In genomic region chr11:19727246-19727645, GRCh38 we compare ENCODE assay signal across 12 cellular contexts. TPM values are rescaled to one million over a fixed set of nuclear protein-coding genes. Genes with fewer than 3 reads are reported as not detected.
DNase-seq lines count a peak whose midpoint lies in the region; ATAC-seq and TF ChIP-seq lines count a peak whose summit lies in the region.
"Had no signal": no experiment of that assay in that cellular context is flagged by ENCODE, and none has a peak within 500 bp of the region (broad histone marks: within the 10 kb centered on the region; RNA-seq: fewer than 3 reads in every experiment).

No MANE protein-coding gene starts in this region.

- dilution Hi-C loops in mammary epithelial cell (cut with HindIII; ENCODE audit: low sequenced_read_pairs), result loop anchor here (10.0 to 25.0 kb wide), 2 partner anchors 165 to 482 kb away; partner anchors contain the start of gene E2F8

- no peaks in the 10 kb centered on the region for H3K27me3 ChIP-seq in mammary epithelial cell (ENCODE audit: insufficient read depth, low read length)
- H3K27me3 ChIP-seq in adipocyte (replicated peaks; ENCODE audit: control insufficient read depth, insufficient read depth, low read length), result no peaks in the 10 kb centered on the region
- H3K27me3 ChIP-seq in hepatocyte, result no peaks in the 10 kb centered on the region
- no peaks in the 10 kb centered on the region for H3K27me3 ChIP-seq in upper lobe of right lung

- peaks cover 2% of the 10 kb centered on the region for H3K36me3 ChIP-seq in mammary epithelial cell (ENCODE audit: insufficient read depth, low read length)
- peaks cover 10% of the 10 kb centered on the region for H3K36me3 ChIP-seq in adipocyte (ENCODE audit: control insufficient read depth, insufficient read depth, low read length, severe bottlenecking)
- no peaks in the 10 kb centered on the region for H3K36me3 ChIP-seq in hepatocyte (replicated peaks; ENCODE audit: insufficient read depth, low read depth)
- no peaks in the 10 kb centered on the region for H3K36me3 ChIP-seq in upper lobe of right lung
- H3K36me3 ChIP-seq: neutrophil had no signal

- 60% methylated on average over 1 of the region's 1 CpG for WGBS in mammary epithelial cell (ENCODE audit: low coverage, missing lambda C conversion rate)
- 88% methylated on average over 1 of the region's 1 CpG for WGBS in hepatocyte (ENCODE audit: low lambda C conversion rate, missing lambda C conversion rate)

- DNase-seq in MCF 10A (ENCODE audit: unreplicated experiment), result peak; percentile 71
- no peak for DNase-seq in mammary epithelial cell
- peak; percentile 74 for DNase-seq in adipocyte (ENCODE audit: low read depth)
- peak; percentile 50 for DNase-seq in hepatocyte (ENCODE audit: low spot score)
- no peak for DNase-seq in upper lobe of right lung
- DNase-seq in NCI-H526 (lab: John Stamatoyannopoulos, UW), result no peak
- DNase-seq in SW 1271 (lab: John Stamatoyannopoulos, UW), result no peak
- DNase-seq: effector CD4-positive, alpha-beta T cell had no signal

- ATAC-seq in upper lobe of right lung, result peak; percentile 9
- no peak for ATAC-seq in HG02973 (IDR thresholded peaks at IDR 0.05; ENCODE audit: unreplicated experiment)

- H3K9me2 ChIP-seq in hepatocyte (replicated peaks; ENCODE audit: insufficient read depth), result no peaks in the 10 kb centered on the region

- POLR2A ChIA-PET in MCF 10A (lab: Yijun Ruan, JAX), result interaction anchor here (0.7 to 1.7 kb wide), 3 partner anchors 12 to 149 kb away, joined by 3 to 4 read pairs (median 3); no protein-coding TSS in a partner anchor

- no peak overlapping the region for H3K9ac ChIP-seq in mammary epithelial cell (ENCODE audit: insufficient read depth, low read length)
- H3K9ac ChIP-seq in adipocyte (ENCODE audit: low read length), result no peak overlapping the region

- H3K27ac ChIP-seq in mammary epithelial cell (ENCODE audit: insufficient read depth, low read depth, low read length), result no peak overlapping the region
- H3K27ac ChIP-seq in hepatocyte, result no peak overlapping the region
- no peak overlapping the region for H3K27ac ChIP-seq in upper lobe of right lung
- H3K27ac ChIP-seq: neutrophil had no signal

- in situ Hi-C loops in mammary epithelial cell (cut with MboI; ENCODE audit: low sequenced_read_pairs in 2 of 2), result loop anchor here (25.0 kb wide), 2 partner anchors 390 to 665 kb away; partner anchors contain the start of gene MRGPRX2 (in 1 of the 2)

- H3K4me1 Mint-ChIP-seq in MCF 10A (ENCODE audit: insufficient read depth, unreplicated experiment), result peaks cover 33% of the 10 kb centered on the region
- H3K4me1 Mint-ChIP-seq: IgD-negative memory B cell had no signal

- BruUV-seq in MCF 10A (replicated peaks; lab: Mats Ljungman, UMichigan) (no TSS peak), mammary epithelial cell (replicated peaks; lab: Mats Ljungman, UMichigan) (no TSS peak)

- H3K4me1 ChIP-seq in mammary epithelial cell (ENCODE audit: insufficient read depth, low read length) (peaks cover 28% of the 10 kb centered on the region), adipocyte (ENCODE audit: control insufficient read depth, insufficient read depth, low read length) (peaks cover 49% of the 10 kb centered on the region), hepatocyte (ENCODE audit: insufficient read depth) (peaks cover 13% of the 10 kb centered on the region), upper lobe of right lung (peaks cover 27% of the 10 kb centered on the region)

- intact Hi-C loops in MCF 10A (cut with micrococcal nuclease), result no loop called here
- intact Hi-C loops in mammary epithelial cell (cut with micrococcal nuclease), result no loop called here
- intact Hi-C loops in upper lobe of right lung (cut with DNase I), result no loop called here

- no peaks in the 10 kb centered on the region for H3K9me3 Mint-ChIP-seq in MCF 10A (ENCODE audit: unreplicated experiment)
- H3K9me3 Mint-ChIP-seq: activated T-helper 2 cell treated with anti-CD3 and anti-CD28 coated beads, Interferon-gamma antibody, Interleukin-2, Interleukin-4, amounts not matched to agents 10 μg/mL and 5 μg/mL and 100 μg/mL, durations not matched to agents 14 hours and 24 hours and 36 hours; IgD-negative memory B cell had no signal

- no peaks in the 10 kb centered on the region for H3K27me3 Mint-ChIP-seq in MCF 10A (ENCODE audit: insufficient read depth, unreplicated experiment)

- no peak overlapping the region for H2AFZ ChIP-seq in mammary epithelial cell (ENCODE audit: low read depth, low read length)
- no peak overlapping the region for H2AFZ ChIP-seq in hepatocyte

- no peak overlapping the region for H3K4me3 Mint-ChIP-seq in MCF 10A (ENCODE audit: unreplicated experiment)
- H3K4me3 Mint-ChIP-seq: IgD-negative memory B cell had no signal

- CTCF ChIA-PET in MCF 10A (lab: Yijun Ruan, JAX), result interaction anchor here (0.8 to 2.3 kb wide), 7 partner anchors 10 to 175 kb away, joined by 3 to 14 read pairs (median 3); no protein-coding TSS in a partner anchor
- CTCF ChIA-PET in mammary epithelial cell (lab: Charles Lee; ENCODE audit: low non-redundant PET), result no interaction called here

- H3K4me2 ChIP-seq in mammary epithelial cell (ENCODE audit: insufficient read depth, low read depth, low read length) (no peak overlapping the region), hepatocyte (no peak overlapping the region)

- H3K4me3 ChIP-seq in mammary epithelial cell (replicated peaks in 1 of 3; ENCODE audit: insufficient read depth in 1 of 3, low read depth in 2 of 3, low read length in 3 of 3), result no peak overlapping the region
- no peak overlapping the region for H3K4me3 ChIP-seq in adipocyte (ENCODE audit: low read length)
- H3K4me3 ChIP-seq in hepatocyte, result no peak overlapping the region
- H3K4me3 ChIP-seq in upper lobe of right lung, result no peak overlapping the region

- H3K36me3 Mint-ChIP-seq in MCF 10A (ENCODE audit: insufficient read depth, unreplicated experiment), result peaks cover 7% of the 10 kb centered on the region
- H3K36me3 Mint-ChIP-seq: IgD-negative memory B cell had no signal

- no peak overlapping the region for H3K27ac Mint-ChIP-seq in MCF 10A (ENCODE audit: low read depth, unreplicated experiment)
- H3K27ac Mint-ChIP-seq: activated T-helper 2 cell treated with anti-CD3 and anti-CD28 coated beads, Interferon-gamma antibody, Interleukin-2, Interleukin-4, amounts not matched to agents 10 μg/mL and 5 μg/mL and 100 μg/mL, durations not matched to agents 14 hours and 24 hours and 36 hours; IgD-negative memory B cell had no signal

- H4K20me1 ChIP-seq in mammary epithelial cell (ENCODE audit: insufficient read depth, low read length) (no peaks in the 10 kb centered on the region), hepatocyte (ENCODE audit: insufficient read depth, poor library complexity, severe bottlenecking) (no peaks in the 10 kb centered on the region)

- H3K9me3 ChIP-seq in mammary epithelial cell (replicated peaks; ENCODE audit: insufficient read depth, low read length), result no peaks in the 10 kb centered on the region
- H3K9me3 ChIP-seq in adipocyte (ENCODE audit: control insufficient read depth, low read length), result no peaks in the 10 kb centered on the region
- H3K9me3 ChIP-seq in hepatocyte (ENCODE audit: low read depth), result no peaks in the 10 kb centered on the region
- H3K9me3 ChIP-seq in upper lobe of right lung, result no peaks in the 10 kb centered on the region
- H3K9me3 ChIP-seq: neutrophil had no signal

- no peak for TF ChIP-seq CTCF in MCF 10A (IDR thresholded peaks at IDR 0.05; ENCODE audit: unreplicated experiment)
- TF ChIP-seq CTCF in mammary epithelial cell (conservative IDR thresholded peaks at IDR 0.05 in 1 of 2, IDR thresholded peaks at IDR 0.05 in 1 of 2; ENCODE audit: extremely low read depth in 1 of 2, insufficient read depth in 1 of 2, low read depth in 1 of 2, low read length in 2 of 2), result no peak
- no peak for TF ChIP-seq CTCF in hepatocyte (IDR thresholded peaks at IDR 0.05; ENCODE audit: poor library complexity)
- no peak for TF ChIP-seq CTCF in upper lobe of right lung (IDR thresholded peaks at IDR 0.05)

- H3K79me2 ChIP-seq in mammary epithelial cell (ENCODE audit: insufficient read depth, low read length) (peaks cover 3% of the 10 kb centered on the region), hepatocyte (no peaks in the 10 kb centered on the region)

RNA-seq across cellular contexts. Expression of gene NAV2, which starts 14.6 kb away (rescaled TPM):
- 116 and 139 TPM in 2 replicates for total RNA-seq in MCF 10A (2022)
- 10 to 100 TPM; 38.4 to 46.2 TPM for total RNA-seq in mammary epithelial cell
- 11.0 TPM for polyA plus RNA-seq in mammary epithelial cell
- 44.8 TPM for polyA minus RNA-seq in mammary epithelial cell
- 18.1 and 30.8 TPM in 2 replicates for total RNA-seq in hepatocyte
- 23.7 and 38.1 TPM in 2 replicates for polyA plus RNA-seq in hepatocyte
- 44.8 TPM for total RNA-seq in upper lobe of right lung

Comparison
In these comparisons a context has a peak if more than half of its experiments do, and no peak if none do; other contexts are left out.
1. DNase-seq: peak in MCF 10A (single experiment), adipocyte (single experiment) and hepatocyte (single experiment); none in mammary epithelial cell (single experiment), upper lobe of right lung (single experiment), NCI-H526 (0 of 2) and SW 1271 (0 of 2).